8 cellular contexts compared by ENCODE assay signal in the genomic region with DNA sequence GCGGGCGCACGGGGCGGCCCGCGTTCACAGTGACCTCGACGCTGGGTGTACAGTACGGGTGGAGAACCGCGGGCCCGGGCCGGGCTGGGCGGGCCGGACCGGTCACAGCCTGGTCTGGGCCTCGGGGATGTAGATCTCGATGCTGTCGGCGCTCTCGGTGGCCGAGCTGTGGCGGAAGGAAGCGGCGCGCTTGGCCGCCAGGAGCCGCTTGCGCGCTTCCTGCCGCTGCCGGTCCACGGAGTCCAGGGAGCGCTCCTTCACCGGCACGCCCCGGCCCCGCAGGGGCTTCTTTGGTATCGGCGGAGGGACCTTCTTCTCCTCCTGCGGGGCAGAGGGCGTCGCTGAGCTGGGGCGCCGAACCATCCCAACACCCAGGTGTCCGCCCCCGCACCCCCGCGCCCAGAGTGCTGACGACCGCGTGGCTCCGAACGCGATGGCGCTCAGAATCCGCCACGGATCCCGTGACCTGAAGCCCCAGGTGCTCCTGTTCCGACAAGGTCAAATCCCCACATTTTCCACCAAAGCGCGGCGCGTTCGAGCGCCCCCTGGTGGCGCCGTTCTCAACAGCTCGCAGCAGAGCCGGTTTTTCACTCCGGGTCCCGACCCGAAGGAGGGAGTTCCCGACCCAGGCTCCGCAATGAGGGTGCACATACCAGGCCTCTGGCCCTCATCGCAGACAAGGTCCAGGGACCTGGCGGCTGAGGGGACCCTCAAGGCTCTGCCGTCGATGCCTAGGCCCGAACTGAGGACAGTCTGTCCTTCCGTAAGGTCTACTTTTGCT. TPM values are rescaled to one million over a fixed set of nuclear protein-coding genes. Genes with fewer than 3 reads are reported as not detected.
A peak's percentile ranks its signal among the peaks of the same experiment; 100 is the strongest.
DNase-seq lines count a peak whose midpoint lies in the region; ATAC-seq and TF ChIP-seq lines count a peak whose summit lies in the region.

No MANE protein-coding gene starts in this region.

- no peaks in the 10 kb centered on the region for H3K36me3 ChIP-seq in RWPE2 (ENCODE audit: low read depth)
- H3K36me3 ChIP-seq in neural progenitor cell: no peaks in the 10 kb centered on the region
- H3K36me3 ChIP-seq in stomach: no peaks in the 10 kb centered on the region

- H3F3A ChIP-seq in neural progenitor cell (ENCODE audit: low read depth): no peaks in the 10 kb centered on the region

- peak overlapping the region; percentile 99 for H2AFZ ChIP-seq in neural progenitor cell (replicated peaks)

- no peak overlapping the region for H3K9ac ChIP-seq in neural progenitor cell

- intact Hi-C loops in stomach (cut with DNase I; ENCODE audit: low total_unique reads): no loop called here

- H3K79me2 ChIP-seq in neural progenitor cell (ENCODE audit: low read depth): no peaks in the 10 kb centered on the region

- no peak overlapping the region for H3K27ac Mint-ChIP-seq in neural progenitor cell

- ATAC-seq in GM18870 (IDR thresholded peaks at IDR 0.05; ENCODE audit: unreplicated experiment) (peak; percentile 45), HG03571 (IDR thresholded peaks at IDR 0.05; ENCODE audit: unreplicated experiment) (peak; percentile 61), RWPE2 (ENCODE audit: low read depth) (peak; percentile 69)

- H3K4me1 Mint-ChIP-seq in neural progenitor cell: peaks cover 9% of the 10 kb centered on the region

- no peak for TF ChIP-seq EP300 in stomach (IDR thresholded peaks at IDR 0.05)

- H3K9me3 Mint-ChIP-seq in neural progenitor cell: peaks cover 2% of the 10 kb centered on the region

- peak overlapping the region; percentile 80 for H3K4me3 Mint-ChIP-seq in neural progenitor cell

- H4K20me1 ChIP-seq in neural progenitor cell (ENCODE audit: low read depth): no peaks in the 10 kb centered on the region

- POLR2A ChIA-PET in AG04450 (lab: Yijun Ruan, JAX): interaction anchor here (1.2 kb wide), 1 partner anchor 327 kb away, joined by 6 read pairs; the partner anchor contains the start of gene SFPQ

- DNase-seq in AG04450 (ENCODE audit: low read depth, low spot score) (peak; percentile 24), RWPE2 (ENCODE audit: low spot score) (no peak), activated gamma-delta T cell (lab: John Stamatoyannopoulos, UW) (peak; percentile 85), foreskin fibroblast (peak; percentile 61 to 91), neural progenitor cell (ENCODE audit: low spot score) (peak; percentile 85), stomach (peak; percentile 89)

- H3K27ac ChIP-seq in AG04450 (ENCODE audit: low read depth, low read length) (no peak overlapping the region), RWPE2 (ENCODE audit: poor library complexity, severe bottlenecking) (peak overlapping the region; percentile 18), neural progenitor cell (no peak overlapping the region), stomach (peak overlapping the region; percentile 77 to 89 (median 82))

- CTCF ChIA-PET in AG04450 (lab: Charles Lee): interaction anchor here (0.6 to 4.4 kb wide), 22 partner anchors 8 to 550 kb away, joined by 3 to 70 read pairs (median 4); partner anchors contain the start of gene TMEM35B

- no peak for TF ChIP-seq POLR2A in stomach (IDR thresholded peaks at IDR 0.05)

- H3K27me3 Mint-ChIP-seq in neural progenitor cell (ENCODE audit: insufficient read depth, low read depth): peaks cover 23% of the 10 kb centered on the region

- TF ChIP-seq CTCF in AG04450 (IDR thresholded peaks at IDR 0.05; ENCODE audit: low read depth, low read length): peak; percentile 94
- TF ChIP-seq CTCF in RWPE2 (IDR thresholded peaks at IDR 0.05; ENCODE audit: poor library complexity, severe bottlenecking): peak; percentile 94
- TF ChIP-seq CTCF in foreskin fibroblast (IDR thresholded peaks at IDR 0.05; ENCODE audit: low read depth, low read length): peak; percentile 92
- peak; percentile 95 for TF ChIP-seq CTCF in neural progenitor cell (IDR thresholded peaks at IDR 0.05)
- TF ChIP-seq CTCF in stomach (IDR thresholded peaks at IDR 0.05): peak in 6 of 7 experiments; percentile 42 to 99 (median 92)

- H3K4me3 ChIP-seq in AG04450 (ENCODE audit: low read depth, low read length) (peak overlapping the region; percentile 74), RWPE2 (ENCODE audit: severe bottlenecking) (peak overlapping the region; percentile 57), foreskin fibroblast (ENCODE audit: low read depth in 1 of 2, low read length in 2 of 2) (peak overlapping the region; percentile 68 to 73), neural progenitor cell (peak overlapping the region; percentile 69), stomach (peak overlapping the region; percentile 63 to 78 (median 68))

- peak overlapping the region; percentile 94 for H3K4me2 ChIP-seq in neural progenitor cell

- H3K4me1 ChIP-seq in RWPE2 (ENCODE audit: insufficient read depth, poor library complexity, severe bottlenecking) (no peaks in the 10 kb centered on the region), neural progenitor cell (no peaks in the 10 kb centered on the region), stomach (peaks cover 11 to 21% (median 16%) of the 10 kb centered on the region in 4 donors)

- H3K36me3 Mint-ChIP-seq in neural progenitor cell: no peaks in the 10 kb centered on the region

- 0 to 3% (median 1%) methylated on average over 15 to 81 of the region's 81 CpGs for WGBS in stomach, 5 donors

- H3K9me3 ChIP-seq in AG04450 (ENCODE audit: control insufficient read depth, insufficient read depth, low read length) (no peaks in the 10 kb centered on the region; the same call in 1 of the 2 replicates), RWPE2 (ENCODE audit: severe bottlenecking) (no peaks in the 10 kb centered on the region), neural progenitor cell (ENCODE audit: low read depth) (no peaks in the 10 kb centered on the region), stomach (no peaks in the 10 kb centered on the region)

- peaks cover 22% of the 10 kb centered on the region for H3K27me3 ChIP-seq in AG04450 (ENCODE audit: control insufficient read depth, insufficient read depth, low read length)
- H3K27me3 ChIP-seq in RWPE2 (ENCODE audit: insufficient read depth, poor library complexity, severe bottlenecking): no peaks in the 10 kb centered on the region
- H3K27me3 ChIP-seq in neural progenitor cell: peaks cover 68% of the 10 kb centered on the region
- H3K27me3 ChIP-seq in stomach: no peaks in the 10 kb centered on the region

RNA-seq across cellular contexts. Expression of gene SMIM12, which starts 6.6 kb away (rescaled TPM):
- 41.7 and 46.1 TPM in 2 replicates for polyA plus RNA-seq in AG04450 (2011; rRNA removed)
- polyA minus RNA-seq in AG04450 (2011; rRNA and poly(A)+ RNA removed): 26.0 and 33.7 TPM in 2 replicates
- 9.5 and 20.2 TPM in 2 replicates for total RNA-seq in neural progenitor cell (ENCODE audit: low replicate concordance)
- 10 to 100 TPM in 3 of 5 donors, 1 to 10 TPM in 1, under 1 TPM in 1; 0.58 to 22.8 (median 12.5) TPM for total RNA-seq in stomach
- polyA plus RNA-seq in stomach: 10 to 100 TPM; 22.9 to 28.9 (median 26.4) TPM

Comparison
In these comparisons a context has a peak if more than half of its experiments do, and no peak if none do; other contexts are left out.
1. H3K27ac ChIP-seq: peak in RWPE2 (single experiment) and stomach (5 of 5); none in AG04450 (single experiment) and neural progenitor cell (single experiment).
2. Peak in every context shown above with its lines, with median percentiles within 50 percentile points of each other: H3K4me3 ChIP-seq, CTCF ChIP-seq and ATAC-seq.